Comparison of ENCODE assay signal across 16 cellular contexts in the genomic region with DNA sequence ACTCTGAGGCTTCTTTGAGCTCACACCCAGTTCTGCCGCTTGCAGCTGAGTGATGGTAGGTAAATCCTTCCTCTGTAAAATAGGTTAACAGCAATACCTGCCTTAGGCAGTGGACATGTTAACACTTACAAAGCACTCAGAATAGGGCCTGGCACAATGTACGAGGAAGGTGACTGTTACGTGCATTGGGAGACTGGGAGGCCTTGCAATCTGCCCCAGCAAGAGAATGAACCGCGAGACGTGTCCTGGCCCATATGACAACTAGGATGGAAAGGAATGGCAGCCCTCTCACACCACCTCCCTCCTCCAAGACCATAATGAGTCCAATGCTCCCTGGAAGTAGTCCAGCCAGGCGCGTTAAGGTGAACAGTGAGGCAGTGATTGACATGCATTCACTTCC. TPM values are rescaled to one million over a fixed set of nuclear protein-coding genes. Genes with fewer than 3 reads are reported as not detected.
DNase-seq lines count a peak whose midpoint lies in the region; ATAC-seq and TF ChIP-seq lines count a peak whose summit lies in the region.
"Had no signal": no experiment of that assay in that cellular context is flagged by ENCODE, and none has a peak within 500 bp of the region (broad histone marks: within the 10 kb centered on the region; RNA-seq: fewer than 3 reads in every experiment).

No MANE protein-coding gene starts in this region.

- no peak overlapping the region for H2BK5ac ChIP-seq in trophoblast cell (ENCODE audit: low read depth, low read length, poor library complexity)

- no peak for ATAC-seq in WTC11
- ATAC-seq in upper lobe of left lung (ENCODE audit: low FRiP score in 2 of 2) = no peak

- H3K4me2 ChIP-seq in trophoblast cell (ENCODE audit: low read length) = no peak overlapping the region
- H3K4me2 ChIP-seq: BLaER1 treated with 17β-estradiol and CSF1 and Interleukin-3, amounts not matched to agents 10 nM and 100 nM had no signal

- CTCF ChIA-PET in WTC11 (lab: Charles Lee) = interaction anchor here (1.0 to 6.0 kb wide), 3 partner anchors 21 to 244 kb away, joined by 3 to 130 read pairs (median 3); partner anchors contain the start of gene TEX53

- no peak overlapping the region for H3K18ac ChIP-seq in trophoblast cell (ENCODE audit: low read length)

- H3K14ac ChIP-seq in trophoblast cell (ENCODE audit: low read length) = no peak overlapping the region

- H2AK5ac ChIP-seq in trophoblast cell (ENCODE audit: low read length) = no peak overlapping the region

- H2BK12ac ChIP-seq in trophoblast cell (ENCODE audit: low read length) = no peak overlapping the region

- H3K79me2 ChIP-seq in trophoblast cell (ENCODE audit: control insufficient read depth, insufficient read depth, low read length, poor library complexity) = no peaks in the 10 kb centered on the region

- H3K27ac ChIP-seq in epithelial cell of prostate = peak overlapping the region; percentile 22
- no peak overlapping the region for H3K27ac ChIP-seq in trophoblast cell (ENCODE audit: low read depth, low read length)
- H3K27ac ChIP-seq in upper lobe of left lung = no peak overlapping the region
- H3K27ac ChIP-seq: 22Rv1; BLaER1 treated with 17β-estradiol and CSF1 and Interleukin-3, amounts not matched to agents 10 nM and 100 nM had no signal

- no peak overlapping the region for H4K12ac ChIP-seq in trophoblast cell (ENCODE audit: low read depth, low read length)

- no peak for TF ChIP-seq EP300 in upper lobe of left lung (IDR thresholded peaks at IDR 0.05)

- H2AFZ ChIP-seq in trophoblast cell (ENCODE audit: insufficient read depth, low read length, poor library complexity) = no peak overlapping the region

- H3K4ac ChIP-seq in trophoblast cell (ENCODE audit: low read depth, low read length) = no peak overlapping the region

- H3K9me3 ChIP-seq in trophoblast cell (ENCODE audit: insufficient read depth, low read depth, low read length) (peaks cover 5% of the 10 kb centered on the region), upper lobe of left lung (no peaks in the 10 kb centered on the region)
- H3K9me3 ChIP-seq: HAP-1 had no signal

- H4K8ac ChIP-seq in trophoblast cell (ENCODE audit: low read depth, low read length) = no peak overlapping the region

- POLR2A ChIA-PET in WTC11 (lab: Charles Lee) = no interaction called here

- peaks cover 27 to 31% of the 10 kb centered on the region in 2 experiments for H3K4me1 ChIP-seq in trophoblast cell (ENCODE audit: control insufficient read depth in 1 of 2, insufficient read depth in 2 of 2, low read length in 2 of 2)
- H3K4me1 ChIP-seq in upper lobe of left lung = peaks cover 0 to under 1% (median 0%) of the 10 kb centered on the region in 4 donors

- peak overlapping the region; percentile 71 for H4K91ac ChIP-seq in trophoblast cell (ENCODE audit: low read depth, low read length)

- no peaks in the 10 kb centered on the region for H3K9me3 Mint-ChIP-seq in WTC11

- no peak overlapping the region for H3K23ac ChIP-seq in trophoblast cell (ENCODE audit: low read length)

- H3K79me1 ChIP-seq in trophoblast cell (ENCODE audit: low read length) = peaks cover 8% of the 10 kb centered on the region

- TF ChIP-seq CTCF in WTC11 (IDR thresholded peaks at IDR 0.05) = no peak
- no peak for TF ChIP-seq CTCF in upper lobe of left lung (IDR thresholded peaks at IDR 0.05)

- H3K4me3 ChIP-seq in trophoblast cell (ENCODE audit: low read depth, low read length) (no peak overlapping the region), upper lobe of left lung (no peak overlapping the region)
- H3K4me3 ChIP-seq: BLaER1 treated with 17β-estradiol and CSF1 and Interleukin-3, amounts not matched to agents 10 nM and 100 nM; HAP-1 had no signal

- no peak overlapping the region for H3K9ac ChIP-seq in trophoblast cell (ENCODE audit: low read length)
- H3K9ac ChIP-seq: BLaER1 treated with 17β-estradiol and CSF1 and Interleukin-3, amounts not matched to agents 10 nM and 100 nM had no signal

- DNase-seq in DMS 273 (lab: John Stamatoyannopoulos, UW; ENCODE audit: unreplicated experiment) (peak; percentile 10), DMS 273 treated with DMSO at 0.1 percent for 48 hours (lab: John Stamatoyannopoulos, UW) (no peak), WTC11 (ENCODE audit: low spot score) (no peak), epithelial cell of prostate (ENCODE audit: low read depth, low spot score) (peak; percentile 80), trophoblast cell (no peak), hypothalamus (lab: John Stamatoyannopoulos, UW) (no peak), upper lobe of left lung (no peak), D341Med (ENCODE audit: low spot score) (no peak)
- DNase-seq: CD4-positive, CD25-positive, alpha-beta regulatory T cell; DMS153; DMS79 treated with DMSO at 0.1 percent for 48 hours; EL; GOT3 had no signal

- H3K27me3 Mint-ChIP-seq in WTC11 (ENCODE audit: low read depth) = no peaks in the 10 kb centered on the region
- H3K27me3 Mint-ChIP-seq: CD4-positive, CD25-positive, alpha-beta regulatory T cell had no signal

- no peaks in the 10 kb centered on the region for H3K27me3 ChIP-seq in trophoblast cell (ENCODE audit: insufficient read depth, low read length)
- no peaks in the 10 kb centered on the region for H3K27me3 ChIP-seq in upper lobe of left lung
- H3K27me3 ChIP-seq: BLaER1 treated with 17β-estradiol and CSF1 and Interleukin-3, amounts not matched to agents 10 nM and 100 nM had no signal

- no peak for TF ChIP-seq POLR2A in upper lobe of left lung (IDR thresholded peaks at IDR 0.05)

- H3K36me3 ChIP-seq in trophoblast cell (ENCODE audit: control insufficient read depth in 1 of 2, insufficient read depth in 2 of 2, low read length in 2 of 2) (peaks cover 2 to 7% of the 10 kb centered on the region in 2 experiments), upper lobe of left lung (no peaks in the 10 kb centered on the region)
- H3K36me3 ChIP-seq: BLaER1 treated with 17β-estradiol and CSF1 and Interleukin-3, amounts not matched to agents 10 nM and 100 nM; HAP-1 had no signal

- peak overlapping the region; percentile 42; the same call in 1 of the 2 replicates for H3K27ac Mint-ChIP-seq in WTC11

- no CpG with 5 or more reads among the region's 8 CpGs for WGBS in trophoblast cell (ENCODE audit: extremely low coverage, insufficient coverage, insufficient read length)
- 89 to 95% methylated on average over 8 of the region's 8 CpGs for WGBS in upper lobe of left lung, 2 donors

- no peak overlapping the region for H2BK120ac ChIP-seq in trophoblast cell (ENCODE audit: insufficient read depth, low read length, poor library complexity)

- no peak overlapping the region for H3K4me3 Mint-ChIP-seq in WTC11
- H3K4me3 Mint-ChIP-seq: CD4-positive, CD25-positive, alpha-beta regulatory T cell had no signal

- no peaks in the 10 kb centered on the region for H3K36me3 Mint-ChIP-seq in WTC11
- H3K36me3 Mint-ChIP-seq: CD4-positive, CD25-positive, alpha-beta regulatory T cell had no signal

- H3K4me1 Mint-ChIP-seq in WTC11 = peaks cover 34% of the 10 kb centered on the region

TF ChIP-seq in WTC11, 78 proteins besides CTCF, POLR2A, EP300 and RAD21 (continues in another document):
- TF ChIP-seq, protein P1, sequence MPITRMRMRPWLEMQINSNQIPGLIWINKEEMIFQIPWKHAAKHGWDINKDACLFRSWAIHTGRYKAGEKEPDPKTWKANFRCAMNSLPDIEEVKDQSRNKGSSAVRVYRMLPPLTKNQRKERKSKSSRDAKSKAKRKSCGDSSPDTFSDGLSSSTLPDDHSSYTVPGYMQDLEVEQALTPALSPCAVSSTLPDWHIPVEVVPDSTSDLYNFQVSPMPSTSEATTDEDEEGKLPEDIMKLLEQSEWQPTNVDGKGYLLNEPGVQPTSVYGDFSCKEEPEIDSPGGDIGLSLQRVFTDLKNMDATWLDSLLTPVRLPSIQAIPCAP (CRISPR knock-in tag; IDR thresholded peaks at IDR 0.05) = no peak
- TF ChIP-seq TEAD1 (CRISPR knock-in tag; IDR thresholded peaks at IDR 0.05) = no peak
- no peak for TF ChIP-seq NFYB (CRISPR knock-in tag; conservative IDR thresholded peaks at IDR 0.05; ENCODE audit: low read depth)
- no peak for TF ChIP-seq FOXK1 (CRISPR knock-in tag; IDR thresholded peaks at IDR 0.05)
- no peak for TF ChIP-seq HMGXB4 (CRISPR knock-in tag; IDR thresholded peaks at IDR 0.05)
- no peak for TF ChIP-seq TEAD4 (CRISPR knock-in tag; IDR thresholded peaks at IDR 0.05)
- no peak for TF ChIP-seq NR3C1 (CRISPR knock-in tag; conservative IDR thresholded peaks at IDR 0.05; ENCODE audit: low read depth)
- TF ChIP-seq SP1 (CRISPR knock-in tag; conservative IDR thresholded peaks at IDR 0.05) = no peak

RNA-seq across cellular contexts. Expression of gene AKNA, which starts 23.1 kb away (rescaled TPM):
- 26.0 to 29.3 TPM (median 27.5 TPM) in 3 replicates for total RNA-seq in WTC11 (2021)
- 14.4 and 16.0 TPM in 2 replicates for polyA plus RNA-seq in trophoblast cell (2013)
- 100 to 1,000 TPM in 1 of 6 donors, 10 to 100 TPM in 5; 38.3 to 152 (median 61.5) TPM for total RNA-seq in upper lobe of left lung

Comparison
In these comparisons a context has a peak if more than half of its experiments do, and no peak if none do; other contexts are left out.
1. DNase-seq: peak in DMS 273 (single experiment) and epithelial cell of prostate (single experiment); none in DMS 273 treated with DMSO at 0.1 percent for 48 hours (single experiment), WTC11 (single experiment), trophoblast cell (0 of 2), hypothalamus (0 of 51), upper lobe of left lung (0 of 2) and D341Med (single experiment).